ENCODE assay signal across 25 cellular contexts in genomic region chr10:24884793-24885192, GRCh38.
DNase-seq lines count a peak whose midpoint lies in the region; ATAC-seq and TF ChIP-seq lines count a peak whose summit lies in the region.
"Had no signal": no experiment of that assay in that cellular context is flagged by ENCODE, and none has a peak within 500 bp of the region (broad histone marks: within the 10 kb centered on the region; RNA-seq: fewer than 3 reads in every experiment).

No MANE protein-coding gene starts in this region.

- in situ Hi-C loops in IMR-90 (cut with MboI; ENCODE audit: low sequenced_read_pairs), result no loop called here

- H4K91ac ChIP-seq in IMR-90 (ENCODE audit: insufficient read depth, low read depth, low read length), result peak overlapping the region; percentile 39; the same call in 1 of the 2 replicates

- ATAC-seq in IMR-90 (ENCODE audit: low read depth) (no peak), HG02610 (IDR thresholded peaks at IDR 0.05; ENCODE audit: unreplicated experiment) (no peak)
- ATAC-seq: left ventricle myocardium superior, Panc1 had no signal

- WGBS in IMR-90 (ENCODE audit: extremely low coverage in 2 of 2, insufficient read length in 1 of 2), 2 experiments, result no CpG with 5 or more reads among the region's 1 CpG

- peak overlapping the region; percentile 25 for H3K4ac ChIP-seq in IMR-90 (ENCODE audit: low read depth, low read length)

- no peak overlapping the region for H3K23ac ChIP-seq in IMR-90 (ENCODE audit: low read depth, low read length)

- peak overlapping the region; percentile 25; the same call in 1 of the 2 replicates for H2BK120ac ChIP-seq in IMR-90 (ENCODE audit: low read depth, low read length)

- no peak overlapping the region for H2AFZ ChIP-seq in IMR-90 (replicated peaks; ENCODE audit: low read length, poor library complexity)
- H2AFZ ChIP-seq: hepatocyte had no signal

- peaks cover 66 to 89% (median 83%) of the 10 kb centered on the region in 3 donors for H3K4me1 Mint-ChIP-seq in CD8-positive, alpha-beta memory T cell
- peaks cover 28% of the 10 kb centered on the region for H3K4me1 Mint-ChIP-seq in chondrocyte (ENCODE audit: low read depth)
- H3K4me1 Mint-ChIP-seq in nephron progenitor cell, result no peaks in the 10 kb centered on the region
- peaks cover 62% of the 10 kb centered on the region for H3K4me1 Mint-ChIP-seq in activated naive CD4-positive, alpha-beta T cell treated with anti-CD3 and anti-CD28 coated beads for 36 hours (ENCODE audit: low read depth)

- H3K36me3 Mint-ChIP-seq in CD8-positive, alpha-beta memory T cell, result peaks cover 1 to 8% (median 2%) of the 10 kb centered on the region in 3 donors
- H3K36me3 Mint-ChIP-seq in chondrocyte (ENCODE audit: low read depth) (no peaks in the 10 kb centered on the region), nephron progenitor cell (ENCODE audit: low read depth) (no peaks in the 10 kb centered on the region)
- H3K36me3 Mint-ChIP-seq in activated naive CD4-positive, alpha-beta T cell treated with anti-CD3 and anti-CD28 coated beads for 36 hours (ENCODE audit: low read depth), result peaks cover 5% of the 10 kb centered on the region

- TF ChIP-seq RAD21 in IMR-90 (IDR thresholded peaks at IDR 0.05; ENCODE audit: low read length), result no peak

- H3K27ac Mint-ChIP-seq in CD8-positive, alpha-beta memory T cell, result peak overlapping the region; percentile 70 to 92 (median 84)
- H3K27ac Mint-ChIP-seq in chondrocyte (ENCODE audit: unreplicated experiment), result peak overlapping the region; percentile 79
- peak overlapping the region; percentile 79 for H3K27ac Mint-ChIP-seq in nephron progenitor cell
- H3K27ac Mint-ChIP-seq in activated naive CD4-positive, alpha-beta T cell treated with anti-CD3 and anti-CD28 coated beads for 36 hours, result no peak overlapping the region
- H3K27ac Mint-ChIP-seq: T-helper 2 cell treated with Interferon-gamma antibody and Interleukin-4, amounts not matched to agents 5 μg/mL and 100 μg/mL, for 36 hours had no signal

- H4K5ac ChIP-seq in IMR-90 (ENCODE audit: low read depth, low read length), result peak overlapping the region; percentile 35; the same call in 1 of the 2 replicates

- peak overlapping the region; percentile 76 for H2AK5ac ChIP-seq in IMR-90 (ENCODE audit: low read depth, low read length)

- BruUV-seq in IMR-90 (replicated peaks; lab: Mats Ljungman, UMichigan), result no TSS peak

- H2BK20ac ChIP-seq in IMR-90 (ENCODE audit: low read depth, low read length), result 0 out of 2 replicates have a peak overlapping the region, but pooled peaks have one; percentile 25

- no peak for TF ChIP-seq POLR2A in IMR-90 (IDR thresholded peaks at IDR 0.05; ENCODE audit: low read depth, low read length)

- peaks cover 9% of the 10 kb centered on the region for H3K9me1 ChIP-seq in IMR-90 (ENCODE audit: insufficient read depth, low read length)

- H3K9me3 ChIP-seq in CD8-positive, alpha-beta memory T cell (ENCODE audit: low read length), result no peaks in the 10 kb centered on the region
- no peaks in the 10 kb centered on the region for H3K9me3 ChIP-seq in IMR-90 (ENCODE audit: control insufficient read depth, insufficient read depth, low read length)
- H3K9me3 ChIP-seq: thyroid gland had no signal

- no peak overlapping the region for H3K9ac ChIP-seq in IMR-90 (ENCODE audit: low read depth, low read length)

- no peaks in the 10 kb centered on the region for H3K36me3 ChIP-seq in CD8-positive, alpha-beta memory T cell (ENCODE audit: insufficient read depth, low read length)
- H3K36me3 ChIP-seq in IMR-90 (ENCODE audit: control insufficient read depth, insufficient read depth, low read length), result no peaks in the 10 kb centered on the region
- H3K36me3 ChIP-seq: thyroid gland, WERI-Rb-1 had no signal

- H3K4me2 ChIP-seq in IMR-90 (ENCODE audit: low read depth, low read length), result no peak overlapping the region
- H3K4me2 ChIP-seq: hepatocyte had no signal

- H2BK5ac ChIP-seq in IMR-90 (ENCODE audit: low read depth, low read length, poor library complexity, severe bottlenecking), result peak overlapping the region; percentile 49

- peak overlapping the region; percentile 31 for H2AK9ac ChIP-seq in IMR-90 (replicated peaks; ENCODE audit: low read depth, low read length, poor library complexity)

- POLR2A ChIA-PET in CD8-positive, alpha-beta memory T cell (lab: Charles Lee), result no interaction called here
- POLR2A ChIA-PET in IMR-90 (lab: Charles Lee; ENCODE audit: unreplicated experiment), result no interaction called here

- no peak for DNase-seq in CD8-positive, alpha-beta memory T cell
- DNase-seq in IMR-90 (no peak), chondrocyte (ENCODE audit: low spot score) (no peak), nephron progenitor cell (no peak), NCI-H510A (lab: John Stamatoyannopoulos, UW) (no peak)
- no peak for DNase-seq in activated naive CD4-positive, alpha-beta T cell treated with anti-CD3 and anti-CD28 coated beads for 36 hours
- DNase-seq: activated CD4-positive, alpha-beta T cell treated with anti-CD3 and anti-CD28 coated beads, Interleukin-2, amount 50 U/mL, for 48 hours; activated effector memory CD4-positive, alpha-beta T cell treated with anti-CD3 and anti-CD28 coated beads, Interleukin-2, amount 50 U/mL, for 16 hours; caudate nucleus; COR-L47; DND-41; left ventricle myocardium superior; NCI-H1417; NCI-H510A treated with DMSO at 0.1 percent for 48 hours; nucleus accumbens; stimulated activated CD4-positive, alpha-beta T cell treated with anti-CD3 and anti-CD28 coated beads, Interleukin-2, amount 100 ng/mL, for 48 hours; stimulated activated naive CD4-positive, alpha-beta T cell treated with Interleukin-2 at 50 U/mL for 16 hours; thyroid gland; WERI-Rb-1 had no signal

- intact Hi-C loops in IMR-90 (cut with micrococcal nuclease), result no loop called here
- intact Hi-C loops in activated naive CD4-positive, alpha-beta T cell treated with anti-CD3 and anti-CD28 coated beads for 36 hours (cut with micrococcal nuclease), result loop anchor here (5.0 to 10.0 kb wide), 3 partner anchors 60 to 262 kb away; no protein-coding TSS in a partner anchor

- no peak for TF ChIP-seq CTCF in IMR-90 (conservative IDR thresholded peaks at IDR 0.05; ENCODE audit: low read depth, low read length)
- peak; percentile 14 for TF ChIP-seq CTCF in chondrocyte (IDR thresholded peaks at IDR 0.05)
- no peak for TF ChIP-seq CTCF in nephron progenitor cell (IDR thresholded peaks at IDR 0.05)

- H4K20me1 ChIP-seq in IMR-90 (ENCODE audit: insufficient read depth, low read length), result no peaks in the 10 kb centered on the region

- H3K18ac ChIP-seq in IMR-90 (ENCODE audit: low read depth, low read length), result peak overlapping the region; percentile 12; the same call in 1 of the 2 replicates

- 0 out of 4 replicates have a peak, but pooled peaks cover 0 to 5% of the 10 kb centered on the region in 2 experiments for H3K79me1 ChIP-seq in IMR-90 (ENCODE audit: low read depth in 1 of 2, low read length in 2 of 2)

- no peak overlapping the region for H3K56ac ChIP-seq in IMR-90 (ENCODE audit: extremely low read depth, insufficient read depth, low read length)

- H3K4me1 ChIP-seq in CD8-positive, alpha-beta memory T cell (ENCODE audit: insufficient read depth, low read length), result peaks cover 86% of the 10 kb centered on the region
- H3K4me1 ChIP-seq in IMR-90 (ENCODE audit: control insufficient read depth, insufficient read depth, low read length), result peaks cover 7% of the 10 kb centered on the region; the same call in 1 of the 2 replicates
- H3K4me1 ChIP-seq: thyroid gland had no signal

- no peaks in the 10 kb centered on the region for H3K27me3 ChIP-seq in CD8-positive, alpha-beta memory T cell (ENCODE audit: insufficient read depth, low read length, poor library complexity, severe bottlenecking)
- H3K27me3 ChIP-seq in IMR-90 (ENCODE audit: control insufficient read depth, insufficient read depth, low read length), result no peaks in the 10 kb centered on the region
- H3K27me3 ChIP-seq: hepatocyte, thyroid gland had no signal

- no peak overlapping the region for H3K27ac ChIP-seq in CD8-positive, alpha-beta memory T cell (ENCODE audit: low read depth, low read length)
- H3K27ac ChIP-seq in IMR-90 (ENCODE audit: insufficient read depth, low read length), result no peak overlapping the region
- H3K27ac ChIP-seq: epithelial cell of prostate, hepatocyte, thyroid gland, WERI-Rb-1 had no signal

- no peak overlapping the region for H3K4me3 ChIP-seq in CD8-positive, alpha-beta memory T cell (ENCODE audit: low read length)
- no peak overlapping the region for H3K4me3 ChIP-seq in IMR-90 (ENCODE audit: insufficient read depth, low read depth, low read length)
- H3K4me3 ChIP-seq: hepatocyte, skin epidermis, thyroid gland had no signal

- H4K8ac ChIP-seq in IMR-90 (ENCODE audit: low read depth in 2 of 2, low read length in 2 of 2), result peak overlapping the region in 1 of 2 experiments; percentile 19; a peak in 1 of 4 replicates

- no peaks in the 10 kb centered on the region for H3K27me3 Mint-ChIP-seq in CD8-positive, alpha-beta memory T cell
- H3K27me3 Mint-ChIP-seq in chondrocyte (ENCODE audit: low read depth) (no peaks in the 10 kb centered on the region), nephron progenitor cell (ENCODE audit: low read depth, poor library complexity) (peaks cover 3% of the 10 kb centered on the region)
- H3K27me3 Mint-ChIP-seq in activated naive CD4-positive, alpha-beta T cell treated with anti-CD3 and anti-CD28 coated beads for 36 hours (ENCODE audit: low read depth), result no peaks in the 10 kb centered on the region

- 0 out of 3 replicates have a peak overlapping the region, but pooled peaks have one; percentile 11 for H2BK15ac ChIP-seq in IMR-90 (ENCODE audit: low read depth, low read length)

- no peaks in the 10 kb centered on the region for H3K9me3 Mint-ChIP-seq in CD8-positive, alpha-beta memory T cell
- H3K9me3 Mint-ChIP-seq in chondrocyte (ENCODE audit: low read depth) (peaks cover 2% of the 10 kb centered on the region), nephron progenitor cell (no peaks in the 10 kb centered on the region)
- peaks cover 5% of the 10 kb centered on the region for H3K9me3 Mint-ChIP-seq in activated naive CD4-positive, alpha-beta T cell treated with anti-CD3 and anti-CD28 coated beads for 36 hours

- H3K14ac ChIP-seq in IMR-90 (replicated peaks; ENCODE audit: low read depth, low read length), result peak overlapping the region; percentile 52; the same call in 1 of the 2 replicates

- CTCF ChIA-PET in CD8-positive, alpha-beta memory T cell (lab: Charles Lee), result interaction anchor here (0.8 to 1.3 kb wide), 3 partner anchors 8 to 263 kb away, joined by 3 to 4 read pairs (median 3); no protein-coding TSS in a partner anchor
- CTCF ChIA-PET in IMR-90 (lab: Yijun Ruan, JAX), result interaction anchor here (1.0 kb wide), 1 partner anchor 177 kb away, joined by 6 read pairs; no protein-coding TSS in a partner anchor
- CTCF ChIA-PET in activated naive CD4-positive, alpha-beta T cell treated with anti-CD3 and anti-CD28 coated beads for 36 hours (lab: Charles Lee), result interaction anchor here (0.6 kb wide), 1 partner anchor 87 kb away, joined by 3 read pairs; no protein-coding TSS in a partner anchor

- peak overlapping the region in 1 of 7 donors; percentile 6 for H3K4me3 Mint-ChIP-seq in CD8-positive, alpha-beta memory T cell
- H3K4me3 Mint-ChIP-seq in chondrocyte (ENCODE audit: unreplicated experiment) (no peak overlapping the region), nephron progenitor cell (no peak overlapping the region)
- no peak overlapping the region for H3K4me3 Mint-ChIP-seq in activated naive CD4-positive, alpha-beta T cell treated with anti-CD3 and anti-CD28 coated beads for 36 hours
- H3K4me3 Mint-ChIP-seq: T-helper 2 cell treated with Interferon-gamma antibody and Interleukin-4, amounts not matched to agents 5 μg/mL and 100 μg/mL, for 36 hours had no signal

- dilution Hi-C loops in IMR-90 (cut with HindIII; ENCODE audit: low sequenced_read_pairs, unreplicated experiment), result no loop called here
